1 cellular context compared by ENCODE assay signal in the genomic region with DNA sequence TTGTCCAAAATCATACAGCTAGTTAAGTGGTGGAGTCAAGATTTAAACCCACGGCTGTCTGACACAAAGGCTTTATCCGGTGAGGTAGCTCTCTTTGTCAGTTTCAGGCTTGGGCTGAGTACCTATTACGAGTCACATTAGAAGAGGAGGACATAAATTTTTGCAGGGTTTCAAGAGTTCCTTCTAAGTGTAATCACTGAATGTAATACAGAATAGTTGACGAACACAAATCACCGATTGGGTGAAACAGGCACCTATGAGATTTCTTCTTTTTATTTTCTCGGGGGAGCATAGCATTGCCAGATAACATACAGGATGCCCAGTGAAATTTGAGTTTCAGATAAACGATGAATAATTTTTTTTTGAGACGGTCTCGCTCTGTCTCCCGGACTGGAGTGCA.
TF ChIP-seq lines count a peak whose summit lies in the region.

No MANE protein-coding gene starts in this region.

TF ChIP-seq in GM23338, 12 proteins besides CTCF, POLR2A, EP300 and RAD21 (continued from another document):
- no peak for TF ChIP-seq ZNF462 (CRISPR knock-in tag; IDR thresholded peaks at IDR 0.05)
TF ChIP-seq in GM23338: peak in this region for 0.
